ENCODE assay signal across 26 cellular contexts in the genomic region with DNA sequence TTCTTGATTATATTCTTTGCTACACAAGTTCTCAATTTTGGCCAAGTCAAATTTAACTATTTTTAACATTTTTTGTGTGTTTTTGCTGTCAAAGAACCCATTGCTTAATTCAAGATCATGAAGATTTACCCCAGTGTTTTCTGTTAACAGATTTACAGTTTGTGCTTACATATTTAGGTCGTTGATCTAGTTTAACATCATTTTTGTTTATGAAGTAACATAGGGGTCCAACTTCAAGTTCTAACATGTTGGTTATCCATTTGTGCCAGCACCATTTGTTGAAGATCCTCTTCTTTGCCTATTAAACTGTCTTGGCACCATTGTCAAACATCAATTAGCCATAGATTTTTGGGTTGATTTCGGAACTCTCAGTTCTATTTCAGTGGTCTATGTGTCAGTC.
"Had no signal": no experiment of that assay in that cellular context is flagged by ENCODE, and none has a peak within 500 bp of the region (broad histone marks: within the 10 kb centered on the region; RNA-seq: fewer than 3 reads in every experiment).

No MANE protein-coding gene starts in this region.

- ATAC-seq: stimulated activated effector memory CD8-positive, alpha-beta T cell treated with anti-CD3 and anti-CD28 coated beads, Interleukin-12 subunit alpha, Interleukin-12 subunit beta, amount 100 ng/mL, for 72 hours; stimulated activated memory B cell treated with anti-CD40 and anti-IgM and Interleukin-4, amounts not matched to agents 10 μg/mL and 1 μg/mL and 100 μg/mL, for 72 hours; stimulated activated naive B cell treated with anti-CD40 and anti-IgM and Interleukin-4, amounts not matched to agents 10 μg/mL and 1 μg/mL and 100 μg/mL, for 72 hours; stimulated activated naive CD8-positive, alpha-beta T cell treated with anti-CD3 and anti-CD28 coated beads, Interleukin-15, amount 100 ng/mL, for 72 hours; stimulated activated naive CD8-positive, alpha-beta T cell treated with anti-CD3 and anti-CD28 coated beads, Interleukin-15, Interleukin-2, amounts not matched to agents 100 U/mL and 50 U/mL, for 24 hours; upper lobe of right lung had no signal

- H3K36me3 ChIP-seq: stomach, suprapubic skin, thoracic aorta, thyroid gland, tibial artery, tibial nerve, transverse colon, upper lobe of left lung, upper lobe of right lung, uterus, vagina had no signal

- H3K9me3 ChIP-seq: suprapubic skin, testis, thoracic aorta, thyroid gland, upper lobe of left lung, upper lobe of right lung, uterus, vagina had no signal

- FAIRE-seq: urothelium cell line had no signal

- H3K4me1 ChIP-seq: suprapubic skin, testis, thyroid gland, tibial artery, tibial nerve, transverse colon, upper lobe of left lung, upper lobe of right lung, uterus, vagina had no signal

- H3K27ac ChIP-seq: stomach, suprapubic skin, testis, thoracic aorta, thyroid gland, tibial artery, tibial nerve, transverse colon, upper lobe of left lung, upper lobe of right lung, uterus, vagina had no signal

- DNase-seq: stimulated activated CD4-positive, alpha-beta T cell treated with anti-CD3 and anti-CD28 coated beads, Interleukin-2, amount 100 ng/mL, for 48 hours; stimulated activated CD4-positive, alpha-beta T cell treated with anti-CD3 and anti-CD28 coated beads, Interleukin-4, amount 100 ng/mL, for 1 hour; stimulated activated CD4-positive, alpha-beta T cell treated with anti-CD3 and anti-CD28 coated beads, Interleukin-4, amount 100 ng/mL, for 24 hours; stimulated activated CD4-positive, alpha-beta T cell treated with anti-CD3 and anti-CD28 coated beads, Interleukin-4, amount 100 ng/mL, for 4 hours; stimulated activated CD8-positive, alpha-beta memory T cell treated with anti-CD3 and anti-CD28 coated beads, Interleukin-4, amount 100 ng/mL, for 48 hours; stimulated activated naive B cell treated with anti-CD40 and anti-IgM and Interleukin-4, amounts not matched to agents 10 μg/mL and 1 μg/mL and 100 μg/mL, for 72 hours; stimulated activated naive CD4-positive, alpha-beta T cell; stimulated activated naive CD4-positive, alpha-beta T cell treated with Interleukin-2 at 50 U/mL for 16 hours; stimulated activated naive CD8-positive, alpha-beta T cell treated with anti-CD3 and anti-CD28 coated beads, Interleukin-15, amount 100 ng/mL, for 72 hours; stimulated activated naive CD8-positive, alpha-beta T cell treated with anti-CD3 and anti-CD28 coated beads, Interleukin-15, Interleukin-2, amounts not matched to agents 100 U/mL and 50 U/mL, for 24 hours; stomach; substantia nigra; testis; thyroid gland; tibial artery; transverse colon; upper lobe of left lung; upper lobe of right lung; uterus had no signal

- H3K27me3 ChIP-seq: stomach, suprapubic skin, testis, thyroid gland, tibial artery, tibial nerve, transverse colon, upper lobe of left lung, upper lobe of right lung, uterus, vagina had no signal

- H3K4me3 ChIP-seq: stomach, suprapubic skin, testis, thoracic aorta, thyroid gland, tibial artery, tibial nerve, transverse colon, upper lobe of left lung, upper lobe of right lung, uterus, vagina had no signal
